In genomic region chr1:232599178-232600041, GRCh38 we compare ENCODE assay signal across 8 cellular contexts. TPM values are rescaled to one million over a fixed set of nuclear protein-coding genes. Genes with fewer than 3 reads are reported as not detected.
DNase-seq lines count a peak whose midpoint lies in the region; ATAC-seq lines count a peak whose summit lies in the region.

No MANE protein-coding gene starts in this region.

- intact Hi-C loops in Right ventricle myocardium inferior (cut with DNase I) = no loop called here
- intact Hi-C loops in left ventricle myocardium superior (cut with micrococcal nuclease) = loop anchor here (10.0 kb wide), 1 partner anchor 735 kb away; no protein-coding TSS in a partner anchor

- DNase-seq in Right ventricle myocardium inferior (ENCODE audit: missing footprints) = no peak
- no peak for DNase-seq in left ventricle myocardium superior
- peak; percentile 61 for DNase-seq in SK-N-MC (ENCODE audit: low read depth, low spot score)
- no peak for DNase-seq in activated CD4-positive, alpha-beta T cell treated with anti-CD3 and anti-CD28 coated beads, Interleukin-2, amount 50 U/mL, for 48 hours
- DNase-seq in T-cell = no peak
- DNase-seq in stimulated activated CD4-positive, alpha-beta T cell treated with anti-CD3 and anti-CD28 coated beads, Interleukin-1b, Interleukin-23, amount 100 ng/mL, for 48 hours = no peak

- peak overlapping the region; percentile 31; the same call in 1 of the 2 replicates for H3K4me3 ChIP-seq in SK-N-MC

- peaks cover 7% of the 10 kb centered on the region for H3K4me1 Mint-ChIP-seq in stimulated activated memory B cell treated with anti-CD40 and anti-IgM and Interleukin-4, amounts not matched to agents 10 μg/mL and 1 μg/mL and 100 μg/mL, for 72 hours
- H3K4me1 Mint-ChIP-seq in T-cell = peaks cover 6 to 38% (median 22%) of the 10 kb centered on the region in 3 donors

- ATAC-seq in Right ventricle myocardium inferior (peak; percentile 11), left ventricle myocardium superior (no peak), HG03354 (IDR thresholded peaks at IDR 0.05; ENCODE audit: poor library complexity, severe bottlenecking, unreplicated experiment) (peak; percentile 58), T-cell (replicated peaks in 1 of 4) (no peak)
- peak; percentile 40 for ATAC-seq in stimulated activated memory B cell treated with anti-CD40 and anti-IgM and Interleukin-4, amounts not matched to agents 10 μg/mL and 1 μg/mL and 100 μg/mL, for 72 hours

- CTCF ChIA-PET in T-cell (lab: Charles Lee) = interaction anchor here in 1 of 2 donors (0.6 to 1.8 kb wide), 3 partner anchors 21 to 812 kb away, joined by 3 to 6 read pairs (median 3); no protein-coding TSS in a partner anchor

- H3K9me3 ChIP-seq in SK-N-MC (ENCODE audit: low read depth, low read length) = no peaks in the 10 kb centered on the region

- H3K36me3 ChIP-seq in SK-N-MC (ENCODE audit: insufficient read depth, low read length) = no peaks in the 10 kb centered on the region

- no peak overlapping the region for H3K9ac ChIP-seq in SK-N-MC (ENCODE audit: insufficient read length)

- no peak overlapping the region for H3K4me3 Mint-ChIP-seq in stimulated activated memory B cell treated with anti-CD40 and anti-IgM and Interleukin-4, amounts not matched to agents 10 μg/mL and 1 μg/mL and 100 μg/mL, for 72 hours
- peak overlapping the region in 1 of 3 donors; percentile 25 for H3K4me3 Mint-ChIP-seq in T-cell

- H3K9me3 Mint-ChIP-seq in stimulated activated memory B cell treated with anti-CD40 and anti-IgM and Interleukin-4, amounts not matched to agents 10 μg/mL and 1 μg/mL and 100 μg/mL, for 72 hours = no peaks in the 10 kb centered on the region
- no peaks in the 10 kb centered on the region for H3K9me3 Mint-ChIP-seq in T-cell

- POLR2A ChIA-PET in T-cell (lab: Charles Lee) = interaction anchor here in 1 of 2 donors (0.6 kb wide), 1 partner anchor 792 kb away, joined by 4 read pairs; no protein-coding TSS in a partner anchor

- H3K27ac Mint-ChIP-seq in stimulated activated memory B cell treated with anti-CD40 and anti-IgM and Interleukin-4, amounts not matched to agents 10 μg/mL and 1 μg/mL and 100 μg/mL, for 72 hours = no peak overlapping the region
- peak overlapping the region in 1 of 2 donors; percentile 63 for H3K27ac Mint-ChIP-seq in T-cell

- peak overlapping the region; percentile 79 for H3K27ac ChIP-seq in SK-N-MC

- H3K36me3 Mint-ChIP-seq in stimulated activated memory B cell treated with anti-CD40 and anti-IgM and Interleukin-4, amounts not matched to agents 10 μg/mL and 1 μg/mL and 100 μg/mL, for 72 hours = no peaks in the 10 kb centered on the region
- no peaks in the 10 kb centered on the region for H3K36me3 Mint-ChIP-seq in T-cell

- no peaks in the 10 kb centered on the region for H3K27me3 Mint-ChIP-seq in stimulated activated memory B cell treated with anti-CD40 and anti-IgM and Interleukin-4, amounts not matched to agents 10 μg/mL and 1 μg/mL and 100 μg/mL, for 72 hours
- H3K27me3 Mint-ChIP-seq in T-cell = no peaks in the 10 kb centered on the region

RNA-seq across cellular contexts. Expression of gene SIPA1L2, which starts 30.5 kb away (rescaled TPM):
- total RNA-seq in Right ventricle myocardium inferior (120 TPM), left ventricle myocardium superior (127 TPM), T-cell (1 to 10 TPM in 4 of 5 donors, under 1 TPM in 1; 0.70 to 3.3 (median 1.2) TPM)

Comparison
In these comparisons a context has a peak if more than half of its experiments do, and no peak if none do; other contexts are left out.
1. ATAC-seq: peak in Right ventricle myocardium inferior (single experiment), HG03354 (single experiment) and stimulated activated memory B cell treated with anti-CD40 and anti-IgM and Interleukin-4, amounts not matched to agents 10 μg/mL and 1 μg/mL and 100 μg/mL, for 72 hours (single experiment); none in left ventricle myocardium superior (single experiment) and T-cell (0 of 4).
2. RNA of gene SIPA1L2, which starts 30.5 kb away (total RNA-seq): 127 TPM in left ventricle myocardium superior (single experiment) and 120 TPM in Right ventricle myocardium inferior (single experiment); 0.70 to 3.3 TPM in T-cell; every median in the first group is over 10 times any median in the second.